In the genomic region with DNA sequence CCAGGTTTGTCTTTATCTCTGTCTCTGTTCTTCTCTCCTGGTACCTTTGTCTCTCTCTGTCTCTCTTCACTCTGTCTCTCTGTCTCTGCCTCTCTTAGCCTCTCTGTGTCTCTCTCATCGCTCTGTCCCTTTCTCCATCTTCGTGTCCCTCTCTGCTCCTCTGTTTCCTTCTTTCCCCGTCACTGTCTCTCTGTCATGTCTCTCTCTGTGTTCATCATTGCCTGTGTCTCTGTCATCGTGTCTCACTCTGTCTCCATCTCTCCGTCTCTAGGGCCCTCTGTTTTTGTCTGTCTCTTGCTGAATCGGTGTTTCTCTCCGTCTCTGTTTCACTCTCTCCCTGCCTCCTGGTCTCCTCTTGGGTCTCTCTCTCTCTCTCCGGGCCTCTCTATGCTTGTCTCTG, we compare ENCODE assay signal across 1 cellular context.
TF ChIP-seq lines count a peak whose summit lies in the region.

No MANE protein-coding gene starts in this region.

TF ChIP-seq in GM12878, 131 proteins besides CTCF, POLR2A, EP300 and RAD21:
- no peak for TF ChIP-seq MEF2A (IDR thresholded peaks at IDR 0.05; ENCODE audit: insufficient read depth, low read depth, low read length)
- TF ChIP-seq, protein P1, sequence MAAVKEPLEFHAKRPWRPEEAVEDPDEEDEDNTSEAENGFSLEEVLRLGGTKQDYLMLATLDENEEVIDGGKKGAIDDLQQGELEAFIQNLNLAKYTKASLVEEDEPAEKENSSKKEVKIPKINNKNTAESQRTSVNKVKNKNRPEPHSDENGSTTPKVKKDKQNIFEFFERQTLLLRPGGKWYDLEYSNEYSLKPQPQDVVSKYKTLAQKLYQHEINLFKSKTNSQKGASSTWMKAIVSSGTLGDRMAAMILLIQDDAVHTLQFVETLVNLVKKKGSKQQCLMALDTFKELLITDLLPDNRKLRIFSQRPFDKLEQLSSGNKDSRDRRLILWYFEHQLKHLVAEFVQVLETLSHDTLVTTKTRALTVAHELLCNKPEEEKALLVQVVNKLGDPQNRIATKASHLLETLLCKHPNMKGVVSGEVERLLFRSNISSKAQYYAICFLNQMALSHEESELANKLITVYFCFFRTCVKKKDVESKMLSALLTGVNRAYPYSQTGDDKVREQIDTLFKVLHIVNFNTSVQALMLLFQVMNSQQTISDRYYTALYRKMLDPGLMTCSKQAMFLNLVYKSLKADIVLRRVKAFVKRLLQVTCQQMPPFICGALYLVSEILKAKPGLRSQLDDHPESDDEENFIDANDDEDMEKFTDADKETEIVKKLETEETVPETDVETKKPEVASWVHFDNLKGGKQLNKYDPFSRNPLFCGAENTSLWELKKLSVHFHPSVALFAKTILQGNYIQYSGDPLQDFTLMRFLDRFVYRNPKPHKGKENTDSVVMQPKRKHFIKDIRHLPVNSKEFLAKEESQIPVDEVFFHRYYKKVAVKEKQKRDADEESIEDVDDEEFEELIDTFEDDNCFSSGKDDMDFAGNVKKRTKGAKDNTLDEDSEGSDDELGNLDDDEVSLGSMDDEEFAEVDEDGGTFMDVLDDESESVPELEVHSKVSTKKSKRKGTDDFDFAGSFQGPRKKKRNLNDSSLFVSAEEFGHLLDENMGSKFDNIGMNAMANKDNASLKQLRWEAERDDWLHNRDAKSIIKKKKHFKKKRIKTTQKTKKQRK (IDR thresholded peaks at IDR 0.05; ENCODE audit: low read depth, low read length): no peak
- TF ChIP-seq SUPT20H (IDR thresholded peaks at IDR 0.05; ENCODE audit: borderline replicate concordance, control insufficient read depth, low read depth, low read length): no peak
- TF ChIP-seq, protein P2, sequence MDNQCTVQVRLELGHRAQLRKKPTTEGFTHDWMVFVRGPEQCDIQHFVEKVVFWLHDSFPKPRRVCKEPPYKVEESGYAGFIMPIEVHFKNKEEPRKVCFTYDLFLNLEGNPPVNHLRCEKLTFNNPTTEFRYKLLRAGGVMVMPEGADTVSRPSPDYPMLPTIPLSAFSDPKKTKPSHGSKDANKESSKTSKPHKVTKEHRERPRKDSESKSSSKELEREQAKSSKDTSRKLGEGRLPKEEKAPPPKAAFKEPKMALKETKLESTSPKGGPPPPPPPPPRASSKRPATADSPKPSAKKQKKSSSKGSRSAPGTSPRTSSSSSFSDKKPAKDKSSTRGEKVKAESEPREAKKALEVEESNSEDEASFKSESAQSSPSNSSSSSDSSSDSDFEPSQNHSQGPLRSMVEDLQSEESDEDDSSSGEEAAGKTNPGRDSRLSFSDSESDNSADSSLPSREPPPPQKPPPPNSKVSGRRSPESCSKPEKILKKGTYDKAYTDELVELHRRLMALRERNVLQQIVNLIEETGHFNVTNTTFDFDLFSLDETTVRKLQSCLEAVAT (IDR thresholded peaks at IDR 0.05): no peak
- TF ChIP-seq, protein P3, sequence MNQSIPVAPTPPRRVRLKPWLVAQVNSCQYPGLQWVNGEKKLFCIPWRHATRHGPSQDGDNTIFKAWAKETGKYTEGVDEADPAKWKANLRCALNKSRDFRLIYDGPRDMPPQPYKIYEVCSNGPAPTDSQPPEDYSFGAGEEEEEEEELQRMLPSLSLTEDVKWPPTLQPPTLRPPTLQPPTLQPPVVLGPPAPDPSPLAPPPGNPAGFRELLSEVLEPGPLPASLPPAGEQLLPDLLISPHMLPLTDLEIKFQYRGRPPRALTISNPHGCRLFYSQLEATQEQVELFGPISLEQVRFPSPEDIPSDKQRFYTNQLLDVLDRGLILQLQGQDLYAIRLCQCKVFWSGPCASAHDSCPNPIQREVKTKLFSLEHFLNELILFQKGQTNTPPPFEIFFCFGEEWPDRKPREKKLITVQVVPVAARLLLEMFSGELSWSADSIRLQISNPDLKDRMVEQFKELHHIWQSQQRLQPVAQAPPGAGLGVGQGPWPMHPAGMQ (IDR thresholded peaks at IDR 0.05; ENCODE audit: borderline replicate concordance): no peak
- TF ChIP-seq TCF3 (IDR thresholded peaks at IDR 0.05; ENCODE audit: borderline replicate concordance, insufficient read depth, low read depth, low read length): no peak
- TF ChIP-seq SUZ12 (IDR thresholded peaks at IDR 0.05; ENCODE audit: unreplicated experiment): no peak
- no peak for TF ChIP-seq IKZF2 (IDR thresholded peaks at IDR 0.05)
- no peak for TF ChIP-seq NFXL1 (IDR thresholded peaks at IDR 0.05; ENCODE audit: borderline replicate concordance)
- TF ChIP-seq, protein P4, sequence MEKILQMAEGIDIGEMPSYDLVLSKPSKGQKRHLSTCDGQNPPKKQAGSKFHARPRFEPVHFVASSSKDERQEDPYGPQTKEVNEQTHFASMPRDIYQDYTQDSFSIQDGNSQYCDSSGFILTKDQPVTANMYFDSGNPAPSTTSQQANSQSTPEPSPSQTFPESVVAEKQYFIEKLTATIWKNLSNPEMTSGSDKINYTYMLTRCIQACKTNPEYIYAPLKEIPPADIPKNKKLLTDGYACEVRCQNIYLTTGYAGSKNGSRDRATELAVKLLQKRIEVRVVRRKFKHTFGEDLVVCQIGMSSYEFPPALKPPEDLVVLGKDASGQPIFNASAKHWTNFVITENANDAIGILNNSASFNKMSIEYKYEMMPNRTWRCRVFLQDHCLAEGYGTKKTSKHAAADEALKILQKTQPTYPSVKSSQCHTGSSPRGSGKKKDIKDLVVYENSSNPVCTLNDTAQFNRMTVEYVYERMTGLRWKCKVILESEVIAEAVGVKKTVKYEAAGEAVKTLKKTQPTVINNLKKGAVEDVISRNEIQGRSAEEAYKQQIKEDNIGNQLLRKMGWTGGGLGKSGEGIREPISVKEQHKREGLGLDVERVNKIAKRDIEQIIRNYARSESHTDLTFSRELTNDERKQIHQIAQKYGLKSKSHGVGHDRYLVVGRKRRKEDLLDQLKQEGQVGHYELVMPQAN (conservative IDR thresholded peaks at IDR 0.05): no peak
- TF ChIP-seq RCOR1 (conservative IDR thresholded peaks at IDR 0.05; ENCODE audit: low read depth, low read length): no peak
- no peak for TF ChIP-seq BCL11A (IDR thresholded peaks at IDR 0.05; ENCODE audit: low read depth, low read length)
- no peak for TF ChIP-seq WRNIP1 (IDR thresholded peaks at IDR 0.05; ENCODE audit: borderline replicate concordance, low read depth, low read length)
- TF ChIP-seq MYB (IDR thresholded peaks at IDR 0.05; ENCODE audit: borderline replicate concordance, low read depth, low read length): no peak
- no peak for TF ChIP-seq POU2F2 (IDR thresholded peaks at IDR 0.05; ENCODE audit: borderline replicate concordance, low read depth, low read length)
- no peak for TF ChIP-seq KLF5 (IDR thresholded peaks at IDR 0.05; ENCODE audit: partially characterized antibody)
- TF ChIP-seq, protein P5, sequence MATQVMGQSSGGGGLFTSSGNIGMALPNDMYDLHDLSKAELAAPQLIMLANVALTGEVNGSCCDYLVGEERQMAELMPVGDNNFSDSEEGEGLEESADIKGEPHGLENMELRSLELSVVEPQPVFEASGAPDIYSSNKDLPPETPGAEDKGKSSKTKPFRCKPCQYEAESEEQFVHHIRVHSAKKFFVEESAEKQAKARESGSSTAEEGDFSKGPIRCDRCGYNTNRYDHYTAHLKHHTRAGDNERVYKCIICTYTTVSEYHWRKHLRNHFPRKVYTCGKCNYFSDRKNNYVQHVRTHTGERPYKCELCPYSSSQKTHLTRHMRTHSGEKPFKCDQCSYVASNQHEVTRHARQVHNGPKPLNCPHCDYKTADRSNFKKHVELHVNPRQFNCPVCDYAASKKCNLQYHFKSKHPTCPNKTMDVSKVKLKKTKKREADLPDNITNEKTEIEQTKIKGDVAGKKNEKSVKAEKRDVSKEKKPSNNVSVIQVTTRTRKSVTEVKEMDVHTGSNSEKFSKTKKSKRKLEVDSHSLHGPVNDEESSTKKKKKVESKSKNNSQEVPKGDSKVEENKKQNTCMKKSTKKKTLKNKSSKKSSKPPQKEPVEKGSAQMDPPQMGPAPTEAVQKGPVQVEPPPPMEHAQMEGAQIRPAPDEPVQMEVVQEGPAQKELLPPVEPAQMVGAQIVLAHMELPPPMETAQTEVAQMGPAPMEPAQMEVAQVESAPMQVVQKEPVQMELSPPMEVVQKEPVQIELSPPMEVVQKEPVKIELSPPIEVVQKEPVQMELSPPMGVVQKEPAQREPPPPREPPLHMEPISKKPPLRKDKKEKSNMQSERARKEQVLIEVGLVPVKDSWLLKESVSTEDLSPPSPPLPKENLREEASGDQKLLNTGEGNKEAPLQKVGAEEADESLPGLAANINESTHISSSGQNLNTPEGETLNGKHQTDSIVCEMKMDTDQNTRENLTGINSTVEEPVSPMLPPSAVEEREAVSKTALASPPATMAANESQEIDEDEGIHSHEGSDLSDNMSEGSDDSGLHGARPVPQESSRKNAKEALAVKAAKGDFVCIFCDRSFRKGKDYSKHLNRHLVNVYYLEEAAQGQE (IDR thresholded peaks at IDR 0.05; ENCODE audit: low read depth, low read length): no peak
- no peak for TF ChIP-seq CBX3 (IDR thresholded peaks at IDR 0.05; ENCODE audit: borderline replicate concordance, low read depth)
- no peak for TF ChIP-seq BHLHE40 (IDR thresholded peaks at IDR 0.05; ENCODE audit: borderline replicate concordance in 1 of 2, low read depth in 2 of 2, low read length in 1 of 2)
- TF ChIP-seq, protein P6, sequence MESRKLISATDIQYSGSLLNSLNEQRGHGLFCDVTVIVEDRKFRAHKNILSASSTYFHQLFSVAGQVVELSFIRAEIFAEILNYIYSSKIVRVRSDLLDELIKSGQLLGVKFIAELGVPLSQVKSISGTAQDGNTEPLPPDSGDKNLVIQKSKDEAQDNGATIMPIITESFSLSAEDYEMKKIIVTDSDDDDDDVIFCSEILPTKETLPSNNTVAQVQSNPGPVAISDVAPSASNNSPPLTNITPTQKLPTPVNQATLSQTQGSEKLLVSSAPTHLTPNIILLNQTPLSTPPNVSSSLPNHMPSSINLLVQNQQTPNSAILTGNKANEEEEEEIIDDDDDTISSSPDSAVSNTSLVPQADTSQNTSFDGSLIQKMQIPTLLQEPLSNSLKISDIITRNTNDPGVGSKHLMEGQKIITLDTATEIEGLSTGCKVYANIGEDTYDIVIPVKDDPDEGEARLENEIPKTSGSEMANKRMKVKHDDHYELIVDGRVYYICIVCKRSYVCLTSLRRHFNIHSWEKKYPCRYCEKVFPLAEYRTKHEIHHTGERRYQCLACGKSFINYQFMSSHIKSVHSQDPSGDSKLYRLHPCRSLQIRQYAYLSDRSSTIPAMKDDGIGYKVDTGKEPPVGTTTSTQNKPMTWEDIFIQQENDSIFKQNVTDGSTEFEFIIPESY (IDR thresholded peaks at IDR 0.05): no peak
